8 cellular contexts compared by ENCODE assay signal in genomic region chr4:1720163-1720983, GRCh38. TPM values are rescaled to one million over a fixed set of nuclear protein-coding genes. Genes with fewer than 3 reads are reported as not detected.
DNase-seq lines count a peak whose midpoint lies in the region; ATAC-seq and TF ChIP-seq lines count a peak whose summit lies in the region.

No MANE protein-coding gene starts in this region.

- no peaks in the 10 kb centered on the region for H3K9me3 ChIP-seq in right lobe of liver

- ATAC-seq in HG03342 (IDR thresholded peaks at IDR 0.05; ENCODE audit: unreplicated experiment) (peak; percentile 9), right lobe of liver (peak; percentile 5 to 39 (median 25))
- peak; percentile 25 to 28 for ATAC-seq in stimulated activated naive B cell treated with anti-CD40 and anti-IgM and Interleukin-4, amounts not matched to agents 10 μg/mL and 1 μg/mL and 100 μg/mL, for 72 hours (replicated peaks)

- in situ Hi-C loops in GM18951 (cut with MboI; ENCODE audit: low sequenced_read_pairs, unreplicated experiment), result no loop called here

- TF ChIP-seq POLR2A in GM18951 (IDR thresholded peaks at IDR 0.05; ENCODE audit: extremely low read depth, insufficient read depth, insufficient read length) (peak; percentile 53), right lobe of liver (IDR thresholded peaks at IDR 0.05) (no peak)

- H3K4me1 Mint-ChIP-seq in stimulated activated naive B cell treated with anti-CD40 and anti-IgM and Interleukin-4, amounts not matched to agents 10 μg/mL and 1 μg/mL and 100 μg/mL, for 72 hours, result peaks cover 59 to 77% of the 10 kb centered on the region in 2 donors

- H3K27ac Mint-ChIP-seq in stimulated activated naive B cell treated with anti-CD40 and anti-IgM and Interleukin-4, amounts not matched to agents 10 μg/mL and 1 μg/mL and 100 μg/mL, for 72 hours, result peak overlapping the region; percentile 97

- no peaks in the 10 kb centered on the region for H3K27me3 ChIP-seq in right lobe of liver

- peak overlapping the region; percentile 80 to 94 (median 92) for H3K27ac ChIP-seq in right lobe of liver

- no peaks in the 10 kb centered on the region for H3K27me3 Mint-ChIP-seq in stimulated activated naive B cell treated with anti-CD40 and anti-IgM and Interleukin-4, amounts not matched to agents 10 μg/mL and 1 μg/mL and 100 μg/mL, for 72 hours

- H3K4me1 ChIP-seq in right lobe of liver, result peaks cover 0 to 37% (median 15%) of the 10 kb centered on the region in 4 donors

- H3K9me3 Mint-ChIP-seq in stimulated activated naive B cell treated with anti-CD40 and anti-IgM and Interleukin-4, amounts not matched to agents 10 μg/mL and 1 μg/mL and 100 μg/mL, for 72 hours, result no peaks in the 10 kb centered on the region

- H3K36me3 Mint-ChIP-seq in stimulated activated naive B cell treated with anti-CD40 and anti-IgM and Interleukin-4, amounts not matched to agents 10 μg/mL and 1 μg/mL and 100 μg/mL, for 72 hours, result peaks cover 25 to 56% of the 10 kb centered on the region in 2 donors

- peak overlapping the region; percentile 55 to 82 (median 79) for H3K4me3 ChIP-seq in right lobe of liver

- intact Hi-C loops in right lobe of liver (cut with DNase I), result no loop called here

- H3K4me3 Mint-ChIP-seq in stimulated activated naive B cell treated with anti-CD40 and anti-IgM and Interleukin-4, amounts not matched to agents 10 μg/mL and 1 μg/mL and 100 μg/mL, for 72 hours, result peak overlapping the region; percentile 82 to 97

- TF ChIP-seq CTCF in right lobe of liver (IDR thresholded peaks at IDR 0.05), result no peak

- 2% methylated on average over 19 of the region's 79 CpGs for WGBS in right lobe of liver (ENCODE audit: insufficient coverage, low coverage, low lambda C conversion rate, missing lambda C conversion rate)

- peaks cover 0 to 3% (median 1%) of the 10 kb centered on the region in 4 donors for H3K36me3 ChIP-seq in right lobe of liver

- DNase-seq in C1 segment of cervical spinal cord (lab: John Stamatoyannopoulos, UW) (peak in 10 of 14 donors; percentile 5 to 70 (median 48)), UCSD-AML1 (lab: John Stamatoyannopoulos, UW; ENCODE audit: unreplicated experiment) (peak; percentile 59), dermis blood vessel endothelial cell (peak; percentile 56), right lobe of liver (peak in 2 of 3 donors; percentile 69 to 79), mesenteric fat pad (ENCODE audit: low spot score) (no peak)
- peak; percentile 47 for DNase-seq in stimulated activated naive B cell treated with anti-CD40 and anti-IgM and Interleukin-4, amounts not matched to agents 10 μg/mL and 1 μg/mL and 100 μg/mL, for 72 hours

RNA-seq across cellular contexts. Expression of gene TMEM129, which starts 0.8 kb away (rescaled TPM):
- 34.7 and 44.8 TPM in 2 replicates for total RNA-seq in dermis blood vessel endothelial cell
- total RNA-seq in right lobe of liver, result 10 to 100 TPM; 13.8 to 51.0 (median 25.4) TPM
- 33.6 TPM for total RNA-seq in mesenteric fat pad

RNA-seq across cellular contexts. Expression of gene TACC3, which starts 0.9 kb away (rescaled TPM):
- total RNA-seq in dermis blood vessel endothelial cell (13.4 and 34.2 TPM in 2 replicates), right lobe of liver (1 to 10 TPM; 2.2 to 5.7 (median 4.8) TPM), mesenteric fat pad (10.2 TPM)

RNA-seq across cellular contexts. Expression of gene SLBP, which starts 8.3 kb away (rescaled TPM):
- total RNA-seq in dermis blood vessel endothelial cell (61.5 and 62.8 TPM in 2 replicates), right lobe of liver (10 to 100 TPM; 13.1 to 30.8 (median 14.7) TPM), mesenteric fat pad (31.2 TPM)

RNA-seq across cellular contexts. Expression of gene FAM53A, which starts 36.3 kb away (rescaled TPM):
- 1.1 and 2.4 TPM in 2 replicates for total RNA-seq in dermis blood vessel endothelial cell
- 1 to 10 TPM in 2 of 6 experiments, under 1 TPM in 4; 0.56 to 3.5 (median 0.74) TPM for total RNA-seq in right lobe of liver
- total RNA-seq in mesenteric fat pad, result 2.9 TPM
